Comparison of ENCODE assay signal across 20 cellular contexts in the genomic region with DNA sequence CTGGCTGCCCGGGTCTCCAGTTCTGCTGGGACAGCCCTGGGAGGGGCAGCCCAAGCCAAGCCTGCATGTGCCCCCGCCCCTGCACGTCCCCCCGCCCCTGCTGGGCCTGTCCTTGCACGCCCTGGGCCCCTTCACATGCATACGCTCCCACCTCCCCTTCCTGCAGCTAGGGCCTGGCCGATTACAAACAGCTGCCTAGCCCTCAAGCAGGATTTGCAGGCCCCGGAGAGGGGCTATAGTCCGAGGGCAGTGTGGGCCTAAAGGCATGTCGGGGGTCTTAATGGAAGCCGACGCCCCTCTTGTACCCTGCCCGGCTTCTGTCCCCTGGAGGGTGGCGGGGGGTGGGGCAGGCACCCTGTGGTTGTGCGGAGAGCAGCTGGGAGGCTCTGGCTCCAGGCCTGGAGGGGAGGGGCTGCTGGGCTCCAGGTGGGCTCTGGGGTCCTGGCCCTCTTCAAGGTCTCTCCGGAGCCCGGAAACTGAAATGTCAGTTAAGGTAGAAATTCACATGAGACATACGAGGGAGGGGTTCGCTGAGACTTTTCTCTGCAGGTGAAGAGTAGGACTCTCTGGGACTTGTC. TPM values are rescaled to one million over a fixed set of nuclear protein-coding genes. Genes with fewer than 3 reads are reported as not detected.
DNase-seq lines count a peak whose midpoint lies in the region; ATAC-seq and TF ChIP-seq lines count a peak whose summit lies in the region.
"Had no signal": no experiment of that assay in that cellular context is flagged by ENCODE, and none has a peak within 500 bp of the region (broad histone marks: within the 10 kb centered on the region; RNA-seq: fewer than 3 reads in every experiment).

No MANE protein-coding gene starts in this region.

- in situ Hi-C loops in transverse colon (cut with MboI; ENCODE audit: low pct_ligation_motif_present in 1 of 4, low pct_unique_long_range_greater_than_20kb in 1 of 4, low sequenced_read_pairs in 3 of 4): no loop called here

- H3K36me3 ChIP-seq in adipocyte (ENCODE audit: control insufficient read depth, insufficient read depth, low read length, severe bottlenecking) (peaks cover 13% of the 10 kb centered on the region), mucosa of descending colon (ENCODE audit: low read depth) (no peaks in the 10 kb centered on the region), transverse colon (no peaks in the 10 kb centered on the region)
- H3K36me3 ChIP-seq: HAP-1, heart right ventricle had no signal

- no peaks in the 10 kb centered on the region for H3K27me3 ChIP-seq in adipocyte (replicated peaks; ENCODE audit: control insufficient read depth, insufficient read depth, low read length)
- no peaks in the 10 kb centered on the region for H3K27me3 ChIP-seq in transverse colon
- H3K27me3 ChIP-seq: dorsolateral prefrontal cortex, heart right ventricle had no signal

- no peak for TF ChIP-seq EP300 in transverse colon (IDR thresholded peaks at IDR 0.05; ENCODE audit: low read depth)

- intact Hi-C loops in mucosa of descending colon (cut with DNase I, micrococcal nuclease) (no loop called here), transverse colon (cut with DNase I; ENCODE audit: low total_unique reads) (no loop called here)

- H3K9ac ChIP-seq in adipocyte (ENCODE audit: low read length): peak overlapping the region; percentile 23

- TF ChIP-seq CTCF in mucosa of descending colon (IDR thresholded peaks at IDR 0.05) (no peak), transverse colon (IDR thresholded peaks at IDR 0.05) (no peak)

- H3K27ac ChIP-seq in transverse colon: peak overlapping the region; percentile 2 to 91 (median 82)
- H3K27ac ChIP-seq: 22Rv1, dorsolateral prefrontal cortex, heart right ventricle had no signal

- ATAC-seq in mucosa of descending colon: no peak
- no peak for ATAC-seq in GM21529 (IDR thresholded peaks at IDR 0.05; ENCODE audit: unreplicated experiment)
- ATAC-seq: heart right ventricle had no signal

- H3K9me3 ChIP-seq in adipocyte (ENCODE audit: control insufficient read depth, low read length) (no peaks in the 10 kb centered on the region), mucosa of descending colon (peaks cover 12% of the 10 kb centered on the region), transverse colon (no peaks in the 10 kb centered on the region)
- H3K9me3 ChIP-seq: HAP-1 had no signal

- H3K4me3 ChIP-seq in adipocyte (ENCODE audit: low read length): no peak overlapping the region
- no peak overlapping the region for H3K4me3 ChIP-seq in mucosa of descending colon
- H3K4me3 ChIP-seq in transverse colon: no peak overlapping the region
- H3K4me3 ChIP-seq: dorsolateral prefrontal cortex, HAP-1, heart right ventricle had no signal

- TF ChIP-seq POLR2A in transverse colon (IDR thresholded peaks at IDR 0.05): no peak

- 20 to 58% methylated on average over 1 to 19 of the region's 19 CpGs for WGBS in transverse colon (ENCODE audit: low coverage in 1 of 2), 2 donors

- peaks cover 35% of the 10 kb centered on the region for H3K4me1 ChIP-seq in adipocyte (ENCODE audit: control insufficient read depth, insufficient read depth, low read length)
- H3K4me1 ChIP-seq in mucosa of descending colon (ENCODE audit: low read depth): no peaks in the 10 kb centered on the region
- peaks cover 33 to 47% (median 38%) of the 10 kb centered on the region in 4 donors for H3K4me1 ChIP-seq in transverse colon
- H3K4me1 ChIP-seq: HAP-1 had no signal

- peak; percentile 13 for DNase-seq in DMS79 treated with DMSO at 0.1 percent for 48 hours (lab: John Stamatoyannopoulos, UW)
- no peak for DNase-seq in DMS79 (lab: John Stamatoyannopoulos, UW)
- no peak for DNase-seq in adipocyte (ENCODE audit: low read depth)
- DNase-seq in mucosa of descending colon: peak in 2 of 3 donors; percentile 16 to 36
- DNase-seq in transverse colon: no peak
- DNase-seq in NCI-H446 treated with DMSO at 0.1 percent for 48 hours (lab: John Stamatoyannopoulos, UW): no peak
- DNase-seq in cerebellar nuclear complex (lab: John Stamatoyannopoulos, UW): no peak
- DNase-seq: activated B cell treated with CpG ODN at 0.5 μM for 24 hours; activated CD8-positive, alpha-beta memory T cell treated with anti-CD3 and anti-CD28 coated beads for 24 hours; heart right ventricle; midbrain; NCI-H146; NCI-H510A treated with DMSO at 0.1 percent for 48 hours; nucleus accumbens; SHP77 treated with DMSO at 0.1 percent for 48 hours; stimulated activated CD4-positive, alpha-beta T cell treated with anti-CD3 and anti-CD28 coated beads, Interleukin-4, amount 100 ng/mL, for 1 hour had no signal

RNA-seq across cellular contexts. Expression of gene COL5A1, which starts 16.9 kb away (rescaled TPM):
- 10 to 100 TPM in 2 of 3 donors, 1 to 10 TPM in 1; 8.6 to 62.3 (median 22.2) TPM for total RNA-seq in mucosa of descending colon
- 10 to 100 TPM in 2 of 4 donors, 1 to 10 TPM in 2; 7.1 to 69.3 (median 16.1) TPM for total RNA-seq in transverse colon

Comparison
In these comparisons a context has a peak if more than half of its experiments do, and no peak if none do; other contexts are left out.
1. DNase-seq: peak in DMS79 treated with DMSO at 0.1 percent for 48 hours (single experiment) and mucosa of descending colon (2 of 3); none in DMS79 (single experiment), adipocyte (single experiment), transverse colon (single experiment), NCI-H446 treated with DMSO at 0.1 percent for 48 hours (single experiment) and cerebellar nuclear complex (0 of 2).